In the genomic region with DNA sequence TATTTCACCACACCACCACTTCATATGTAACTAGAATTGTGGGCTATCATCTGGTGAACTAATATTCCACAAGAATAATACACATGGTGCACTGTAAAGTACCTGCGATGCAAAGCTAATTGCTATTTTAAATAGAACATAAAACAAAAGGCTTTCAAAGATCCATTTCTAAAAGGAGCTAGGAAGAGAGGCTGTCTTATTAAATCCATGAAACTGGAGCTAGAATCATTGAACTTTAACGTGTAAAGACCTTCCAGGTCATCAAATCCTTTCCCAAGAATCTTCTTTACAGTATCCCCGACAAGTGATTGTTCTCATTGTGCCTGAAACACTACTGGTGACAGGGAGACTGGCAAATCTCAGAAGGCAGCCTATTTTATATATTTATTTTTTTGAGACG, we compare ENCODE assay signal across 8 cellular contexts.
"Had no signal": no experiment of that assay in that cellular context is flagged by ENCODE, and none has a peak within 500 bp of the region (broad histone marks: within the 10 kb centered on the region; RNA-seq: fewer than 3 reads in every experiment).

No MANE protein-coding gene starts in this region.

- DNase-seq: GM23248, GOT3, H7, H9, HCEC 1CT, HFFc6 had no signal

- ATAC-seq: GM23338, HCT116 had no signal

- H3K27ac Mint-ChIP-seq: GM23338, HFFc6 had no signal

- H3K4me3 Mint-ChIP-seq: GM23338, H9, HFFc6 had no signal

- H3K9me3 Mint-ChIP-seq: GM23338, H9, HFFc6 had no signal
